Comparison of ENCODE assay signal across 20 cellular contexts in the genomic region with DNA sequence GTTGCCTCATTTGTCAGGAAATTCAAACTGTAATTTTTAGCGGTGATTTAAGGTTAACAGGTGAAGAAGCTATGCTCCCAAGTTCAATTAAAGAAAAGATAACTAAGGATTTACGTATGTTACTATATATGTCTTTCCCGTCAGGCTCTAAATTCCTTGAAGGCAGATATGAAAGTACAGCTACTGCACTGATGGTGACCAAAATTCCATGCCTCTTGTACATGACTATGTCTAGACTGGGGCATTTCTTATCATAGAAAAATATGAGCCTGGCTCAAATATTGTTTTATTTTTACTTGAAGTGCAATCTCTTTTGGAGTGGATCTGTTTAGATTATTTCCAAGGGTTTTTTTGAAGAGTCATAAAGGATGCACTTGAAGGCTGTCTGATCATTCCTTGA.
"Had no signal": no experiment of that assay in that cellular context is flagged by ENCODE, and none has a peak within 500 bp of the region (broad histone marks: within the 10 kb centered on the region; RNA-seq: fewer than 3 reads in every experiment).

No MANE protein-coding gene starts in this region.

- H3K9me3 Mint-ChIP-seq: activated CD4-positive, alpha-beta T cell treated with anti-CD3 and anti-CD28 coated beads, Interleukin-2, amount 10 ng/mL, durations not matched to agents 24 days and 14 days; activated naive CD8-positive, alpha-beta T cell treated with anti-CD3 and anti-CD28 coated beads, Interleukin-2, amount 50 U/mL, for 24 hours; central memory CD8-positive, alpha-beta T cell; memory B cell; naive B cell had no signal

- H3K27me3 Mint-ChIP-seq: activated CD4-positive, alpha-beta memory T cell treated with anti-CD3 and anti-CD28 coated beads, Interleukin-2, amount 10 ng/mL, durations not matched to agents 7 days and 5 days; activated CD4-positive, alpha-beta T cell treated with anti-CD3 and anti-CD28 coated beads, Interleukin-2, amount 10 ng/mL, durations not matched to agents 24 days and 14 days; activated naive CD8-positive, alpha-beta T cell treated with anti-CD3 and anti-CD28 coated beads, Interleukin-2, amount 50 U/mL, for 24 hours; central memory CD8-positive, alpha-beta T cell; memory B cell; naive B cell; stimulated activated naive CD8-positive, alpha-beta T cell treated with anti-CD3 and anti-CD28 coated beads, Interleukin-15, amount 100 ng/mL, for 72 hours had no signal

- H3K36me3 Mint-ChIP-seq: memory B cell, naive B cell had no signal

- ATAC-seq: activated CD4-positive, CD25-positive, alpha-beta regulatory T cell treated with anti-CD3 and anti-CD28 coated beads, Interleukin-2, amount 50 U/mL, for 24 hours; activated naive CD8-positive, alpha-beta T cell treated with anti-CD3 and anti-CD28 coated beads, Interleukin-2, amount 50 U/mL, for 24 hours; mucosa of descending colon; SK-N-SH treated with all-trans-retinoic acid at 6 μM for 48 hours; stimulated activated naive CD8-positive, alpha-beta T cell treated with anti-CD3 and anti-CD28 coated beads, Interleukin-15, amount 100 ng/mL, for 72 hours had no signal

- DNase-seq: activated CD4-positive, alpha-beta memory T cell treated with anti-CD3 and anti-CD28 coated beads, Interleukin-2, amount 10 ng/mL, durations not matched to agents 7 days and 5 days; activated CD4-positive, alpha-beta T cell treated with anti-CD3 and anti-CD28 coated beads, Interleukin-2, amount 10 ng/mL, durations not matched to agents 24 days and 14 days; activated effector memory CD4-positive, alpha-beta T cell treated with anti-CD3 and anti-CD28 coated beads, Interleukin-2, amount 50 U/mL, for 16 hours; activated naive CD4-positive, alpha-beta T cell treated with anti-CD3 and anti-CD28 coated beads, Interleukin-2, amount 50 U/mL, for 16 hours; activated naive CD8-positive, alpha-beta T cell treated with anti-CD3 and anti-CD28 coated beads, Interleukin-2, amount 50 U/mL, for 24 hours; anterior cingulate cortex; cortex of kidney; foreskin fibroblast; kidney glomerular epithelial cell; mucosa of descending colon; naive B cell; stimulated activated CD4-positive, alpha-beta T cell treated with anti-CD3 and anti-CD28 coated beads, Interleukin-12 subunit alpha, Interleukin-12 subunit beta, amount 100 ng/mL, for 4 hours; stimulated activated CD4-positive, alpha-beta T cell treated with anti-CD3 and anti-CD28 coated beads, Interleukin-4, amount 100 ng/mL, for 4 hours; stimulated activated naive CD8-positive, alpha-beta T cell treated with anti-CD3 and anti-CD28 coated beads, Interleukin-15, amount 100 ng/mL, for 72 hours; transverse colon had no signal

- H3K4me1 Mint-ChIP-seq: activated CD4-positive, alpha-beta memory T cell treated with anti-CD3 and anti-CD28 coated beads, Interleukin-2, amount 10 ng/mL, durations not matched to agents 7 days and 5 days; central memory CD8-positive, alpha-beta T cell had no signal

- H3K4me3 Mint-ChIP-seq: activated CD4-positive, alpha-beta memory T cell treated with anti-CD3 and anti-CD28 coated beads, Interleukin-2, amount 10 ng/mL, durations not matched to agents 7 days and 5 days; activated CD4-positive, alpha-beta T cell treated with anti-CD3 and anti-CD28 coated beads, Interleukin-2, amount 10 ng/mL, durations not matched to agents 24 days and 14 days; activated naive CD8-positive, alpha-beta T cell treated with anti-CD3 and anti-CD28 coated beads, Interleukin-2, amount 50 U/mL, for 24 hours; central memory CD8-positive, alpha-beta T cell; memory B cell; naive B cell; neural crest cell; stimulated activated naive CD8-positive, alpha-beta T cell treated with anti-CD3 and anti-CD28 coated beads, Interleukin-15, amount 100 ng/mL, for 72 hours had no signal

- H3K27ac Mint-ChIP-seq: activated CD4-positive, alpha-beta memory T cell treated with anti-CD3 and anti-CD28 coated beads, Interleukin-2, amount 10 ng/mL, durations not matched to agents 7 days and 5 days; activated CD4-positive, alpha-beta T cell treated with anti-CD3 and anti-CD28 coated beads, Interleukin-2, amount 10 ng/mL, durations not matched to agents 24 days and 14 days; activated naive CD8-positive, alpha-beta T cell treated with anti-CD3 and anti-CD28 coated beads, Interleukin-2, amount 50 U/mL, for 24 hours; memory B cell had no signal
